In genomic region chrY:7957773-7958172, GRCh38 we compare ENCODE assay signal across 14 cellular contexts.
A peak's percentile ranks its signal among the peaks of the same experiment; 100 is the strongest.
DNase-seq lines count a peak whose midpoint lies in the region.
"Had no signal": no experiment of that assay in that cellular context is flagged by ENCODE, and none has a peak within 500 bp of the region (broad histone marks: within the 10 kb centered on the region; RNA-seq: fewer than 3 reads in every experiment).

No MANE protein-coding gene starts in this region.

- H2AFZ ChIP-seq in neuronal stem cell (ENCODE audit: low read length), result no peak overlapping the region
- H2AFZ ChIP-seq: GM23248 had no signal

- no peak overlapping the region for H3K4ac ChIP-seq in neuronal stem cell (ENCODE audit: low read length)

- no peak overlapping the region for H3K4me2 ChIP-seq in neuronal stem cell (ENCODE audit: insufficient read depth, low read length, poor library complexity, severe bottlenecking)
- H3K4me2 ChIP-seq: BLaER1 treated with 17β-estradiol and CSF1 and Interleukin-3, amounts not matched to agents 10 nM and 100 nM had no signal

- no peak overlapping the region for H3K18ac ChIP-seq in neuronal stem cell (ENCODE audit: low read length)

- H2BK120ac ChIP-seq in neuronal stem cell (ENCODE audit: low read depth, low read length), result no peak overlapping the region

- H3K4me1 ChIP-seq in endocrine pancreas (ENCODE audit: control insufficient read depth, insufficient read depth, low read length) (peaks cover 8% of the 10 kb centered on the region), neuronal stem cell (ENCODE audit: control insufficient read depth in 2 of 2, insufficient read depth in 1 of 2, low read depth in 1 of 2, low read length in 2 of 2) (no peaks in the 10 kb centered on the region)
- H3K4me1 ChIP-seq: BLaER1 treated with 17β-estradiol and CSF1 and Interleukin-3, amounts not matched to agents 10 nM and 100 nM had no signal

- no CpG with 5 or more reads among the region's 4 CpGs for WGBS in neuronal stem cell (ENCODE audit: extremely low coverage in 2 of 2, insufficient read length in 2 of 2, insufficient replicate concordance in 1 of 2), 2 donors

- H3K36me3 ChIP-seq in endocrine pancreas (ENCODE audit: control insufficient read depth, insufficient read depth, low read length) (no peaks in the 10 kb centered on the region), neuronal stem cell (replicated peaks in 1 of 2; ENCODE audit: control insufficient read depth in 2 of 2, insufficient read depth in 2 of 2, low read length in 2 of 2) (no peaks in the 10 kb centered on the region)
- H3K36me3 ChIP-seq: BLaER1 treated with 17β-estradiol and CSF1 and Interleukin-3, amounts not matched to agents 10 nM and 100 nM had no signal

- H2AK5ac ChIP-seq in neuronal stem cell (ENCODE audit: low read depth, low read length), result no peak overlapping the region

- peak overlapping the region; percentile 10 for H3K4me3 ChIP-seq in endocrine pancreas (ENCODE audit: control insufficient read depth, insufficient read depth, low read length)
- no peak overlapping the region for H3K4me3 ChIP-seq in neuronal stem cell (ENCODE audit: low read length in 2 of 2)
- H3K4me3 ChIP-seq: BLaER1 treated with 17β-estradiol and CSF1 and Interleukin-3, amounts not matched to agents 10 nM and 100 nM; GM23248 had no signal

- H4K91ac ChIP-seq in neuronal stem cell (ENCODE audit: low read depth, low read length, poor library complexity), result no peak overlapping the region

- H3K9ac ChIP-seq in endocrine pancreas (ENCODE audit: control insufficient read depth, insufficient read depth, low read length) (no peak overlapping the region), neuronal stem cell (ENCODE audit: low read depth, low read length, poor library complexity) (no peak overlapping the region)
- H3K9ac ChIP-seq: BLaER1 treated with 17β-estradiol and CSF1 and Interleukin-3, amounts not matched to agents 10 nM and 100 nM; GM23248 had no signal

- in situ Hi-C loops in Caki2 (cut with HindIII; ENCODE audit: low pct_unique_long_range_greater_than_20kb, low sequenced_read_pairs), result no loop called here

- H3K79me1 ChIP-seq in neuronal stem cell (ENCODE audit: low read depth, low read length), result no peaks in the 10 kb centered on the region

- DNase-seq in Caki2 (ENCODE audit: low read depth) (peak; percentile 36), kidney glomerular epithelial cell (lab: John Stamatoyannopoulos, UW) (peak; percentile 40), renal cortical epithelial cell (ENCODE audit: low read depth) (peak; percentile 88), NCI-H748 (lab: John Stamatoyannopoulos, UW; ENCODE audit: unreplicated experiment) (no peak), neuronal stem cell (ENCODE audit: low spot score) (no peak), islet precursor cell (no peak)
- DNase-seq: ACHN; Calu3; CD4-positive, CD25-positive, alpha-beta regulatory T cell; DMS79 treated with DMSO at 0.1 percent for 48 hours; EL; GM23248 had no signal

- no peak overlapping the region for H3K14ac ChIP-seq in neuronal stem cell (ENCODE audit: low read length)

- no peak overlapping the region for H3K27ac ChIP-seq in neuronal stem cell (replicated peaks; ENCODE audit: low read length)
- H3K27ac ChIP-seq: BLaER1 treated with 17β-estradiol and CSF1 and Interleukin-3, amounts not matched to agents 10 nM and 100 nM; GM23248 had no signal

- H3K9me3 ChIP-seq in endocrine pancreas (ENCODE audit: control insufficient read depth, low read length), result no peaks in the 10 kb centered on the region
- no peaks in the 10 kb centered on the region for H3K9me3 ChIP-seq in neuronal stem cell (replicated peaks in 1 of 2; ENCODE audit: control insufficient read depth in 2 of 2, insufficient read depth in 1 of 2, low read depth in 1 of 2, low read length in 2 of 2)
- H3K9me3 ChIP-seq: BLaER1 treated with 17β-estradiol and CSF1 and Interleukin-3, amounts not matched to agents 10 nM and 100 nM had no signal

- H2BK5ac ChIP-seq in neuronal stem cell (ENCODE audit: low read length), result no peak overlapping the region

- H3K27me3 ChIP-seq in endocrine pancreas (ENCODE audit: control insufficient read depth, insufficient read depth, low read length) (no peaks in the 10 kb centered on the region), neuronal stem cell (ENCODE audit: control insufficient read depth in 3 of 3, insufficient read depth in 3 of 3, low read depth in 1 of 3, low read length in 3 of 3) (no peaks in the 10 kb centered on the region)
- H3K27me3 ChIP-seq: BLaER1 treated with 17β-estradiol and CSF1 and Interleukin-3, amounts not matched to agents 10 nM and 100 nM had no signal

- H4K8ac ChIP-seq in neuronal stem cell (ENCODE audit: low read depth, low read length), result no peak overlapping the region

- H3K23ac ChIP-seq in neuronal stem cell (ENCODE audit: low read depth, low read length, poor library complexity), result no peak overlapping the region

- no peak overlapping the region for H2BK15ac ChIP-seq in neuronal stem cell (ENCODE audit: low read length)

- H2BK12ac ChIP-seq in neuronal stem cell (ENCODE audit: low read length), result no peak overlapping the region

Comparison
In these comparisons a context has a peak if more than half of its experiments do, and no peak if none do; other contexts are left out.
1. DNase-seq: peak in Caki2 (single experiment), kidney glomerular epithelial cell (single experiment) and renal cortical epithelial cell (single experiment); none in NCI-H748 (single experiment), neuronal stem cell (single experiment) and islet precursor cell (single experiment).